In the genomic region with DNA sequence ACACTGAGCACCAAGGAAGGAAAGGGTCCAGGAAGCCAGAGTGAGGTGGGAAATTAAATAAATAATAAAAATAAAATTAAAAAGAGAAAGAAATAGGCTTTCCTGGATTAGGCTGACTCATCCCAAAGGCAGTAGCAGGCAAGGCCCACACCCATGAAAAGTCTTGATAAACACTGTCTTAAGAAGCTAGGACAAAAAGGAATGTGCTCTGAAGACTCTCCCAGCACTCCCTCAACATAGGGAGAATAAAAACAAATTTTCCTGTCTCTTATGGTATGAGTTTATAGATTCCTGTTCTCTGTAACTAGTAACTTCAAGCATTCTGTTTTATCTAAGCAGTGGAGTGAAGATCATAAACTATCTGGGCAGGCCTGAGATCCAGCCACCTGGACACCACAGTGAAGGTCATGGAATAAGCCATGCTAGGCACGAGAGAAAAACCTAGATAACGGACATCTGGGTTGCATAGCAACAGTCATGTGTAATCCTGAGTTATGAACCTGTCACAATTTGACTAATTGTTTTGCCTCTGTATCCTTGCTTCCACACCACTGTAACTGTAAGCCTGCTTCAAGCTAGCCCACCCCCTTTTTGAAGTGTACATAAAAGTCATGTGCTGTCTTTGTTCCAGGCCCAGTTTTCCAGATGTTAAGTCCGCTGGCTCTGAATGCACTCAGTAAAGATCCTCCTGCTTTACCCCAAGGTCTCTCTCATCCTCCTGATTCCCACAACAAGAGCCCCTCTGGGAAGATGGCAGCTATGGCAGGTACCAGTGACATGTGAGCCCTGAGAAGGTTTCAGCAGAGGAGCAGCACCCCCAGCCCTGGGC, we compare ENCODE assay signal across 1 cellular context.
TF ChIP-seq lines count a peak whose summit lies in the region.

No MANE protein-coding gene starts in this region.

TF ChIP-seq in K562, 482 proteins besides CTCF, POLR2A, EP300 and RAD21:
- TF ChIP-seq CBFA2T3 (IDR thresholded peaks at IDR 0.05) (peak; percentile 28; the same call in 1 of the 2 replicates), ZNF140 (CRISPR knock-in tag; IDR thresholded peaks at IDR 0.05) (no peak), NFIC (IDR thresholded peaks at IDR 0.05) (no peak), HLTF (IDR thresholded peaks at IDR 0.05) (peak; percentile 68; the same call in 1 of the 2 replicates), CBX3 (IDR thresholded peaks at IDR 0.05; ENCODE audit: borderline replicate concordance in 1 of 2, low read length in 2 of 2) (peak; percentile 79 to 98), PYGO2 (tag; IDR thresholded peaks at IDR 0.05) (no peak), ZEB2 (IDR thresholded peaks at IDR 0.05) (peak; percentile 58; the same call in 1 of the 2 replicates), TRIM28 (IDR thresholded peaks at IDR 0.05) (peak; percentile 95), NCOA1 (IDR thresholded peaks at IDR 0.05; ENCODE audit: low read depth) (no peak), DACH1 (IDR thresholded peaks at IDR 0.05; ENCODE audit: partially characterized antibody) (no peak), BHLHE40 (IDR thresholded peaks at IDR 0.05; ENCODE audit: low read length) (0 out of 2 replicates have a peak, but pooled peaks have one; percentile 7), CREB1 (IDR thresholded peaks at IDR 0.05) (no peak), CREB1 (CRISPR knock-in tag; IDR thresholded peaks at IDR 0.05) (no peak), ZNF41 (CRISPR knock-in tag; conservative IDR thresholded peaks at IDR 0.05) (no peak), RFX1 (IDR thresholded peaks at IDR 0.05) (peak; percentile 73), CBX1 (IDR thresholded peaks at IDR 0.05; ENCODE audit: low read depth) (peak; percentile 89; the same call in 1 of the 2 replicates), MEIS2 (IDR thresholded peaks at IDR 0.05; ENCODE audit: partially characterized antibody) (peak; percentile 69), EZH2 (IDR thresholded peaks at IDR 0.05; ENCODE audit: borderline replicate concordance, low read depth, low read length) (no peak), FOXP1 (CRISPR knock-in tag; IDR thresholded peaks at IDR 0.05) (no peak), TRIM24 (IDR thresholded peaks at IDR 0.05) (peak; percentile 42 to 70; a peak in 3 of 4 replicates), CBX5 (IDR thresholded peaks at IDR 0.05; ENCODE audit: borderline replicate concordance, low read depth) (peak; percentile 90)
- TF ChIP-seq, protein P1, sequence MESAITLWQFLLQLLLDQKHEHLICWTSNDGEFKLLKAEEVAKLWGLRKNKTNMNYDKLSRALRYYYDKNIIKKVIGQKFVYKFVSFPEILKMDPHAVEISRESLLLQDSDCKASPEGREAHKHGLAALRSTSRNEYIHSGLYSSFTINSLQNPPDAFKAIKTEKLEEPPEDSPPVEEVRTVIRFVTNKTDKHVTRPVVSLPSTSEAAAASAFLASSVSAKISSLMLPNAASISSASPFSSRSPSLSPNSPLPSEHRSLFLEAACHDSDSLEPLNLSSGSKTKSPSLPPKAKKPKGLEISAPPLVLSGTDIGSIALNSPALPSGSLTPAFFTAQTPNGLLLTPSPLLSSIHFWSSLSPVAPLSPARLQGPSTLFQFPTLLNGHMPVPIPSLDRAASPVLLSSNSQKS (CRISPR knock-in tag; IDR thresholded peaks at IDR 0.05), result no peak
- TF ChIP-seq, protein P2, sequence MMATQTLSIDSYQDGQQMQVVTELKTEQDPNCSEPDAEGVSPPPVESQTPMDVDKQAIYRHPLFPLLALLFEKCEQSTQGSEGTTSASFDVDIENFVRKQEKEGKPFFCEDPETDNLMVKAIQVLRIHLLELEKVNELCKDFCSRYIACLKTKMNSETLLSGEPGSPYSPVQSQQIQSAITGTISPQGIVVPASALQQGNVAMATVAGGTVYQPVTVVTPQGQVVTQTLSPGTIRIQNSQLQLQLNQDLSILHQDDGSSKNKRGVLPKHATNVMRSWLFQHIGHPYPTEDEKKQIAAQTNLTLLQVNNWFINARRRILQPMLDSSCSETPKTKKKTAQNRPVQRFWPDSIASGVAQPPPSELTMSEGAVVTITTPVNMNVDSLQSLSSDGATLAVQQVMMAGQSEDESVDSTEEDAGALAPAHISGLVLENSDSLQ (IDR thresholded peaks at IDR 0.05), result peak; percentile 60
- TF ChIP-seq, protein P3, sequence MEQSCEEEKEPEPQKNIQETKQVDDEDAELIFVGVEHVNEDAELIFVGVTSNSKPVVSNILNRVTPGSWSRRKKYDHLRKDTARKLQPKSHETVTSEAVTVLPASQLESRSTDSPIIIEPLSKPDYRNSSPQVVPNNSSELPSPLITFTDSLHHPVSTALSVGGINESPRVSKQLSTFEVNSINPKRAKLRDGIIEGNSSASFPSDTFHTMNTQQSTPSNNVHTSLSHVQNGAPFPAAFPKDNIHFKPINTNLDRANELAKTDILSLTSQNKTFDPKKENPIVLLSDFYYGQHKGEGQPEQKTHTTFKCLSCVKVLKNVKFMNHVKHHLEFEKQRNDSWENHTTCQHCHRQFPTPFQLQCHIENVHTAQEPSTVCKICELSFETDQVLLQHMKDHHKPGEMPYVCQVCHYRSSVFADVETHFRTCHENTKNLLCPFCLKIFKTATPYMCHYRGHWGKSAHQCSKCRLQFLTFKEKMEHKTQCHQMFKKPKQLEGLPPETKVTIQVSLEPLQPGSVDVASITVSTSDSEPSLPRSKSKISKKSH (CRISPR knock-in tag; IDR thresholded peaks at IDR 0.05), result peak; percentile 86
- TF ChIP-seq, protein P4, sequence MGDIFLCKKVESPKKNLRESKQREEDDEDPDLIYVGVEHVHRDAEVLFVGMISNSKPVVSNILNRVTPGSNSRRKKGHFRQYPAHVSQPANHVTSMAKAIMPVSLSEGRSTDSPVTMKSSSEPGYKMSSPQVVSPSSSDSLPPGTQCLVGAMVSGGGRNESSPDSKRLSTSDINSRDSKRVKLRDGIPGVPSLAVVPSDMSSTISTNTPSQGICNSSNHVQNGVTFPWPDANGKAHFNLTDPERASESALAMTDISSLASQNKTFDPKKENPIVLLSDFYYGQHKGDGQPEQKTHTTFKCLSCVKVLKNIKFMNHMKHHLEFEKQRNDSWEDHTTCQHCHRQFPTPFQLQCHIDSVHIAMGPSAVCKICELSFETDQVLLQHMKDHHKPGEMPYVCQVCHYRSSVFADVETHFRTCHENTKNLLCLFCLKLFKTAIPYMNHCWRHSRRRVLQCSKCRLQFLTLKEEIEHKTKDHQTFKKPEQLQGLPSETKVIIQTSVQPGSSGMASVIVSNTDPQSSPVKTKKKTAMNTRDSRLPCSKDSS (IDR thresholded peaks at IDR 0.05; ENCODE audit: low read depth, partially characterized antibody), result peak; percentile 91
- TF ChIP-seq, protein P5, sequence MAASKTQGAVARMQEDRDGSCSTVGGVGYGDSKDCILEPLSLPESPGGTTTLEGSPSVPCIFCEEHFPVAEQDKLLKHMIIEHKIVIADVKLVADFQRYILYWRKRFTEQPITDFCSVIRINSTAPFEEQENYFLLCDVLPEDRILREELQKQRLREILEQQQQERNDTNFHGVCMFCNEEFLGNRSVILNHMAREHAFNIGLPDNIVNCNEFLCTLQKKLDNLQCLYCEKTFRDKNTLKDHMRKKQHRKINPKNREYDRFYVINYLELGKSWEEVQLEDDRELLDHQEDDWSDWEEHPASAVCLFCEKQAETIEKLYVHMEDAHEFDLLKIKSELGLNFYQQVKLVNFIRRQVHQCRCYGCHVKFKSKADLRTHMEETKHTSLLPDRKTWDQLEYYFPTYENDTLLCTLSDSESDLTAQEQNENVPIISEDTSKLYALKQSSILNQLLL (CRISPR knock-in tag; IDR thresholded peaks at IDR 0.05; ENCODE audit: borderline replicate concordance), result no peak
